ENCODE assay signal across 1 cellular context in genomic region chr1:211376807-211377206, GRCh38.
TF ChIP-seq lines count a peak whose summit lies in the region.

No MANE protein-coding gene starts in this region.

TF ChIP-seq in WTC11, 78 proteins besides CTCF, POLR2A, EP300 and RAD21 (continued from another document):
- TF ChIP-seq ATF3 (CRISPR knock-in tag; conservative IDR thresholded peaks at IDR 0.05) (no peak), RORB (CRISPR knock-in tag; IDR thresholded peaks at IDR 0.05) (no peak)
